In the genomic region with DNA sequence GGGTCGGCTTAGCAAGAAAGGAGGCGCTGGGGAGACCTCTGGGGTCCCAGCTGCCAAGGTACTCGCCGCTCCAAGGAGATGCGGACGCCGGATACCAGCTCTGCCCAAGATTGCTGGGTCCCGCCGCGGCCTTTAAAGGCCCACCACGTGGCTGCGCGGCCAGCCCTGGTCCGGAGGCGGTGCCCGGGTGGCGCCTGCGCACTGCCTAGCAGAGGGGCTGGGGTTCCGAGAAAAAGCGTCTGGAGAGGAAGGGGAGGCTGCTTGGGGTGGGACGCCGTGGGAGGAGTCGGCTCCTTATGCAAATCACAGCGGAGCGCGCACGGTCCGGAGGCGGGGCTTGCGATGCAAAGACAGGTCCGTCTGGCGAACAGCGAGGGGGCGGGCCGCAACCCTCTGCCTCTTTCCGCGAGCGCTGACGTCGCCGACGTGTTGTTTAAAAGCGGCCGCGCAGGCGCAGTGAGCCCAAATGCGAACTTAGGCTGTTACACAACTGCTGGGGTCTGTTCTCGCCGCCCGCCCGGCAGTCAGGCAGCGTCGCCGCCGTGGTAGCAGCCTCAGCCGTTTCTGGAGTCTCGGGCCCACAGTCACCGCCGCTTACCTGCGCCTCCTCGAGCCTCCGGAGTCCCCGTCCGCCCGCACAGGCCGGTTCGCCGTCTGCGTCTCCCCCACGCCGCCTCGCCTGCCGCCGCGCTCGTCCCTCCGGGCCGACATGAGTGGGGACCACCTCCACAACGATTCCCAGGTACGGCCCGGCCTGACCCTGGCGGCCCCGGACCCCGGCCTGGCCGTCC, we compare ENCODE assay signal across 8 cellular contexts.
A peak's percentile ranks its signal among the peaks of the same experiment; 100 is the strongest.
DNase-seq lines count a peak whose midpoint lies in the region; ATAC-seq and TF ChIP-seq lines count a peak whose summit lies in the region.

Gene TOP1 (plus strand): TSS at position 464 of the 791 bp plus-strand sequence. CDS start 246 bp downstream, at position 710.

- no peaks in the 10 kb centered on the region for H3K9me3 Mint-ChIP-seq in central memory CD8-positive, alpha-beta T cell

- H3K4me1 Mint-ChIP-seq in central memory CD8-positive, alpha-beta T cell, result peaks cover 49% of the 10 kb centered on the region

- peak within 1 kb of the TSS; percentile 97 for H3K27ac Mint-ChIP-seq in central memory CD8-positive, alpha-beta T cell (ENCODE audit: low read depth)

- peak; percentile 93 for ATAC-seq in GM19025 (IDR thresholded peaks at IDR 0.05; ENCODE audit: low read depth, unreplicated experiment)
- ATAC-seq in HG03342 (IDR thresholded peaks at IDR 0.05; ENCODE audit: unreplicated experiment), result peak; percentile 94
- peak; percentile 97 for ATAC-seq in central memory CD8-positive, alpha-beta T cell (replicated peaks; ENCODE audit: extremely low read depth, poor library complexity, severe bottlenecking)

- H3K27me3 Mint-ChIP-seq in central memory CD8-positive, alpha-beta T cell, result no peaks in the 10 kb centered on the region

- H3K4me3 Mint-ChIP-seq in central memory CD8-positive, alpha-beta T cell, result peak within 1 kb of the TSS; percentile 97

- TF ChIP-seq CTCF in AG09309 (IDR thresholded peaks at IDR 0.05; ENCODE audit: control insufficient read depth, insufficient read depth, low read depth, low read length, missing control alignments), result no peak

- H3K36me3 Mint-ChIP-seq in central memory CD8-positive, alpha-beta T cell (ENCODE audit: insufficient read depth), result peaks cover 18% of the 10 kb centered on the region

- peak within 1 kb of the TSS; percentile 53 for H3K4me3 ChIP-seq in AG09309 (ENCODE audit: control insufficient read depth, low read depth, low read length)

- DNase-seq in AG09309 (ENCODE audit: low read depth), result peak; percentile 99
- peak; percentile 98 to 100 for DNase-seq in NCI-H446 (lab: John Stamatoyannopoulos, UW)
- peak; percentile 99 for DNase-seq in activated CD4-positive, CD25-positive, alpha-beta regulatory T cell treated with anti-CD3 and anti-CD28 coated beads, Interleukin-2, amount 50 U/mL, for 16 hours (ENCODE audit: low read depth, low spot score)
- peak; percentile 98 to 99 for DNase-seq in central memory CD8-positive, alpha-beta T cell (ENCODE audit: low spot score in 2 of 2)
- DNase-seq in iris pigment epithelial cell (ENCODE audit: low read depth), result peak; percentile 100
- DNase-seq in stimulated activated CD4-positive, alpha-beta T cell treated with anti-CD3 and anti-CD28 coated beads, Interleukin-12 subunit alpha, Interleukin-12 subunit beta, amount 100 ng/mL, for 4 hours, result peak; percentile 100

Comparison
In these comparisons a context has a peak if more than half of its experiments do, and no peak if none do; other contexts are left out.
1. Peak in every context shown above with its lines: DNase-seq, ATAC-seq and H3K4me3 ChIP-seq.